ENCODE assay signal across 24 cellular contexts in genomic region chr17:15972497-15972951, GRCh38. TPM values are rescaled to one million over a fixed set of nuclear protein-coding genes. Genes with fewer than 3 reads are reported as not detected.
DNase-seq lines count a peak whose midpoint lies in the region; ATAC-seq, FAIRE-seq and TF ChIP-seq lines count a peak whose summit lies in the region.
"Had no signal": no experiment of that assay in that cellular context is flagged by ENCODE, and none has a peak within 500 bp of the region (broad histone marks: within the 10 kb centered on the region; RNA-seq: fewer than 3 reads in every experiment).

No MANE protein-coding gene starts in this region.

- intact Hi-C loops in K562 (cut with micrococcal nuclease) = no loop called here
- intact Hi-C loops in mucosa of descending colon (cut with DNase I, micrococcal nuclease) = no loop called here

- no peak overlapping the region for H3K4me3 Mint-ChIP-seq in H9
- H3K4me3 Mint-ChIP-seq: CD4-positive, alpha-beta T cell; GM23338 had no signal

- ATAC-seq in K562 (peak; percentile 63), mucosa of descending colon (peak; percentile 36)
- ATAC-seq: A549, GM23338, Right ventricle myocardium inferior had no signal

- no peak overlapping the region for H3K27ac Mint-ChIP-seq in H9
- H3K27ac Mint-ChIP-seq: CD4-positive, alpha-beta T cell; GM23338 had no signal

- H3K79me1 ChIP-seq in H9 (ENCODE audit: insufficient read depth, low read depth, low read length, poor library complexity, severe bottlenecking) = no peaks in the 10 kb centered on the region

- H4K8ac ChIP-seq in H9 (replicated peaks; ENCODE audit: insufficient read length, low read depth, low read length) = no peak overlapping the region

- no peak overlapping the region for H3K18ac ChIP-seq in H9 (ENCODE audit: insufficient read length, low read depth, low read length)

- no peak overlapping the region for H3T11ph ChIP-seq in H9 (ENCODE audit: low read length)

- H2BK20ac ChIP-seq in H9 (ENCODE audit: low read depth, low read length, poor library complexity, severe bottlenecking) = no peak overlapping the region

- no peak overlapping the region for H3K23ac ChIP-seq in H9 (ENCODE audit: insufficient read length, low read depth, low read length)

- no peak overlapping the region for H3K27ac ChIP-seq in HEK293 (ENCODE audit: extremely low read depth, low read depth, low read length)
- no peak overlapping the region; the same call in 1 of the 2 replicates for H3K27ac ChIP-seq in KMS-11
- no peak overlapping the region for H3K27ac ChIP-seq in K562 (ENCODE audit: extremely low read depth, low read depth, low read length)
- H3K27ac ChIP-seq in Peyer's patch = no peak overlapping the region
- H3K27ac ChIP-seq in H9 (ENCODE audit: insufficient read length, low read depth, low read length) = no peak overlapping the region
- H3K27ac ChIP-seq: A549; BLaER1 treated with 17β-estradiol and CSF1 and Interleukin-3, amounts not matched to agents 10 nM and 100 nM; SJCRH30 had no signal

- H3K4me1 Mint-ChIP-seq in H9 = peaks cover 33 to 37% of the 10 kb centered on the region in 2 experiments

- no peak overlapping the region for H2AK5ac ChIP-seq in H9 (ENCODE audit: insufficient read length, low read length)

- TF ChIP-seq EP300 in K562 (IDR thresholded peaks at IDR 0.05; ENCODE audit: low read length) = peak; percentile 29; the same call in 1 of the 2 replicates

- CTCF ChIA-PET in HEK293 (lab: Yijun Ruan, JAX) = no interaction called here
- CTCF ChIA-PET in K562 (lab: Yijun Ruan, JAX; ENCODE audit: low intra/inter-chr PET ratio) = no interaction called here

- no peaks in the 10 kb centered on the region for H3K9me1 ChIP-seq in K562 (ENCODE audit: control insufficient read depth, insufficient read depth, low read length)

- TF ChIP-seq CTCF in HEK293 (tag by site-specific recombination; IDR thresholded peaks at IDR 0.05) (no peak), KMS-11 (conservative IDR thresholded peaks at IDR 0.05; ENCODE audit: low read depth, low read length) (no peak), K562 (IDR thresholded peaks at IDR 0.05 in 2 of 3, conservative IDR thresholded peaks at IDR 0.05 in 1 of 3; ENCODE audit: insufficient read depth in 2 of 3, low read depth in 1 of 3, low read length in 3 of 3) (no peak), mucosa of descending colon (IDR thresholded peaks at IDR 0.05) (no peak), Peyer's patch (IDR thresholded peaks at IDR 0.05) (no peak), H9 (conservative IDR thresholded peaks at IDR 0.05) (no peak)

- no peak overlapping the region for H3K56ac ChIP-seq in H9 (ENCODE audit: insufficient read length, low read depth, low read length)

- H2AFZ ChIP-seq in KMS-11 (ENCODE audit: low read depth) = no peak overlapping the region
- no peak overlapping the region for H2AFZ ChIP-seq in K562 (ENCODE audit: low read depth, low read length)
- H2AFZ ChIP-seq in H9 (ENCODE audit: low read length) = no peak overlapping the region
- H2AFZ ChIP-seq: GM23338 had no signal

- no peak overlapping the region for H3K4ac ChIP-seq in H9 (ENCODE audit: low read depth, low read length)

- no peak overlapping the region for H4K91ac ChIP-seq in H9 (ENCODE audit: insufficient read length, low read depth, low read length)

- POLR2A ChIA-PET in HEK293 (lab: Yijun Ruan, JAX) (no interaction called here), K562 (lab: Yijun Ruan, JAX) (interaction anchor here (0.9 kb wide), 1 partner anchor 14 kb away, joined by 3 read pairs; no protein-coding TSS in a partner anchor)

- no peak overlapping the region for H4K5ac ChIP-seq in H9 (ENCODE audit: insufficient read length, low read depth, low read length)

- no peak overlapping the region for H2BK12ac ChIP-seq in H9 (ENCODE audit: insufficient read length, low read depth, low read length)

- peaks cover 5 to 19% (median 17%) of the 10 kb centered on the region in 3 experiments for H3K36me3 Mint-ChIP-seq in H9 (ENCODE audit: insufficient read depth in 1 of 3, low read depth in 3 of 3)

- FAIRE-seq in K562 (lab: Jason Lieb, UNC) = peak; percentile 78
- FAIRE-seq: A549, G401.6 had no signal

- no peaks in the 10 kb centered on the region for H4K20me1 ChIP-seq in KMS-11 (ENCODE audit: insufficient read depth)
- H4K20me1 ChIP-seq in K562 (replicated peaks; ENCODE audit: control insufficient read depth, insufficient read depth, low read length) = no peaks in the 10 kb centered on the region
- H4K20me1 ChIP-seq in H9 (ENCODE audit: control insufficient read depth, insufficient read depth, insufficient read length) = no peaks in the 10 kb centered on the region

- H3K79me2 ChIP-seq in KMS-11 (ENCODE audit: insufficient read depth, low read depth) = no peaks in the 10 kb centered on the region
- peaks cover 40% of the 10 kb centered on the region for H3K79me2 ChIP-seq in K562 (ENCODE audit: control insufficient read depth, insufficient read depth, low read length)
- H3K79me2 ChIP-seq in H9 (ENCODE audit: insufficient read depth, low read length) = no peaks in the 10 kb centered on the region

- H3K23me2 ChIP-seq in H9 (ENCODE audit: insufficient read length, low read depth, low read length, poor library complexity, severe bottlenecking) = no peaks in the 10 kb centered on the region

- TF ChIP-seq POLR2A in K562 (conservative IDR thresholded peaks at IDR 0.05) = no peak
- TF ChIP-seq POLR2A in Peyer's patch (IDR thresholded peaks at IDR 0.05) = no peak

- H3K4me2 ChIP-seq in KMS-11 (0 out of 2 replicates have a peak overlapping the region, but pooled peaks have one; percentile 9), K562 (ENCODE audit: insufficient read depth, low read length) (no peak overlapping the region), H9 (ENCODE audit: insufficient read depth, insufficient read length, low read length) (no peak overlapping the region)
- H3K4me2 ChIP-seq: A549; BLaER1 treated with 17β-estradiol and CSF1 and Interleukin-3, amounts not matched to agents 10 nM and 100 nM; GM23338 had no signal

- H3K9ac ChIP-seq in KMS-11 (no peak overlapping the region), K562 (ENCODE audit: insufficient read depth in 1 of 2, low read depth in 2 of 2, low read length in 2 of 2) (no peak overlapping the region), H9 (ENCODE audit: extremely low read depth, insufficient read length, low read length) (no peak overlapping the region)
- H3K9ac ChIP-seq: BLaER1 treated with 17β-estradiol and CSF1 and Interleukin-3, amounts not matched to agents 10 nM and 100 nM had no signal

- BruUV-seq in K562 (replicated peaks; lab: Mats Ljungman, UMichigan) = no TSS peak

- no peak overlapping the region for H2BK5ac ChIP-seq in H9 (ENCODE audit: insufficient read length, low read length)

- H3K14ac ChIP-seq in H9 (ENCODE audit: insufficient read depth, low read length) = no peak overlapping the region

- in situ Hi-C loops in K562 (cut with MboI) = loop anchor here (25.0 kb wide), 1 partner anchor 710 kb away; the partner anchor contains the start of gene PMP22

- no peaks in the 10 kb centered on the region for H3K4me1 ChIP-seq in HEK293 (ENCODE audit: control insufficient read depth, insufficient read depth, low read length)
- H3K4me1 ChIP-seq in KMS-11 (ENCODE audit: low read depth, poor library complexity, severe bottlenecking) = peaks cover 14% of the 10 kb centered on the region
- peaks cover 14 to 34% of the 10 kb centered on the region in 2 experiments for H3K4me1 ChIP-seq in K562 (replicated peaks in 1 of 2; ENCODE audit: control insufficient read depth in 2 of 2, insufficient read depth in 2 of 2, low read length in 2 of 2)
- H3K4me1 ChIP-seq in mucosa of descending colon (ENCODE audit: low read depth) = no peaks in the 10 kb centered on the region
- peaks cover 0 to 3% (median 0%) of the 10 kb centered on the region in 4 donors for H3K4me1 ChIP-seq in Peyer's patch
- peaks cover under 1% of the 10 kb centered on the region; the same call in 1 of the 2 replicates for H3K4me1 ChIP-seq in H9 (ENCODE audit: insufficient read depth, low read length)
- H3K4me1 ChIP-seq: A549, Caco-2 had no signal

- WGBS in K562 (ENCODE audit: insufficient coverage, low coverage, missing lambda C conversion rate) = 3% methylated on average over 4 of the region's 4 CpGs
- no CpG with 5 or more reads among the region's 4 CpGs for WGBS in H9 (ENCODE audit: extremely low coverage, insufficient read length, low lambda C conversion rate)

- H2BK15ac ChIP-seq in H9 (ENCODE audit: low read depth, low read length) = no peak overlapping the region

- H3K9me3 Mint-ChIP-seq in H9 = no peaks in the 10 kb centered on the region
- H3K9me3 Mint-ChIP-seq: CD4-positive, alpha-beta T cell; GM23338 had no signal

- no peak overlapping the region for H2BK120ac ChIP-seq in H9 (ENCODE audit: low read depth, low read length, poor library complexity, severe bottlenecking)

- TF ChIP-seq RAD21 in K562 (CRISPR knock-in tag; conservative IDR thresholded peaks at IDR 0.05 in 1 of 2, IDR thresholded peaks at IDR 0.05 in 1 of 2) = no peak

- peak in 1 of 4 experiments; percentile 29 for DNase-seq in K562 (ENCODE audit: extremely low read depth in 1 of 4, low spot score in 3 of 4)
- DNase-seq in mucosa of descending colon = no peak
- DNase-seq in SW 1271 (lab: John Stamatoyannopoulos, UW) = no peak
- no peak for DNase-seq in Peyer's patch
- no peak for DNase-seq in H9
- DNase-seq: AML-193; Caco-2; CD4-positive, alpha-beta T cell; Kasumi-1; NCI-H1417; NCI-H1694; NCI-H2081; NCI-H2227 treated with DMSO at 0.1 percent for 48 hours; NCI-H526 treated with DMSO at 0.1 percent for 48 hours had no signal

- no peaks in the 10 kb centered on the region; the same call in 1 of the 2 replicates for H3K27me3 Mint-ChIP-seq in H9 (ENCODE audit: low read depth)
- H3K27me3 Mint-ChIP-seq: CD4-positive, alpha-beta T cell had no signal

- H3K9me3 ChIP-seq in HEK293 (ENCODE audit: control insufficient read depth, insufficient read depth, low read depth, low read length) = no peaks in the 10 kb centered on the region
- no peaks in the 10 kb centered on the region for H3K9me3 ChIP-seq in K562 (replicated peaks; ENCODE audit: control insufficient read depth, insufficient read depth, low read depth, low read length)
- H3K9me3 ChIP-seq in mucosa of descending colon = no peaks in the 10 kb centered on the region
- no peaks in the 10 kb centered on the region for H3K9me3 ChIP-seq in Peyer's patch
- H3K9me3 ChIP-seq in H9 (ENCODE audit: control insufficient read depth, low read depth, low read length) = no peaks in the 10 kb centered on the region
- H3K9me3 ChIP-seq: A549; BLaER1 treated with 17β-estradiol and CSF1 and Interleukin-3, amounts not matched to agents 10 nM and 100 nM; Caco-2; HAP-1; SJCRH30 had no signal

- no peak overlapping the region for H3K4me3 ChIP-seq in HEK293 (ENCODE audit: low read depth, low read length)
- no peak overlapping the region for H3K4me3 ChIP-seq in KMS-11 (IDR thresholded peaks at IDR 0.05; ENCODE audit: insufficient read depth, low read depth, low read length)
- H3K4me3 ChIP-seq in K562 = no peak overlapping the region
- H3K4me3 ChIP-seq in mucosa of descending colon = no peak overlapping the region
- H3K4me3 ChIP-seq in Peyer's patch = no peak overlapping the region
- H3K4me3 ChIP-seq: A549; BLaER1 treated with 17β-estradiol and CSF1 and Interleukin-3, amounts not matched to agents 10 nM and 100 nM; GM23338; HAP-1; SJCRH30 had no signal

- no peaks in the 10 kb centered on the region for H3K27me3 ChIP-seq in KMS-11 (ENCODE audit: insufficient read depth, low read depth)
- H3K27me3 ChIP-seq in K562 (ENCODE audit: control insufficient read depth in 2 of 2, insufficient read depth in 2 of 2, low read length in 2 of 2) = no peaks in the 10 kb centered on the region
- H3K27me3 ChIP-seq in Peyer's patch = no peaks in the 10 kb centered on the region
- H3K27me3 ChIP-seq in H9 (ENCODE audit: insufficient read depth, low read length) = no peaks in the 10 kb centered on the region
- H3K27me3 ChIP-seq: BLaER1 treated with 17β-estradiol and CSF1 and Interleukin-3, amounts not matched to agents 10 nM and 100 nM; SJCRH30 had no signal

- H3K36me3 ChIP-seq in HEK293 (ENCODE audit: control insufficient read depth in 2 of 2, insufficient read depth in 1 of 2, low read length in 2 of 2) (peaks cover 3 to 24% of the 10 kb centered on the region in 2 experiments), KMS-11 (ENCODE audit: insufficient read depth) (no peaks in the 10 kb centered on the region), K562 (ENCODE audit: control insufficient read depth, insufficient read depth, low read length) (peaks cover 27% of the 10 kb centered on the region; the same call in 2 of the 3 replicates), mucosa of descending colon (ENCODE audit: low read depth) (no peaks in the 10 kb centered on the region), Peyer's patch (peaks cover 0 to 21% (median 0%) of the 10 kb centered on the region in 3 donors)

RNA-seq across cellular contexts. Expression of gene ZSWIM7, which starts 27.0 kb away (rescaled TPM):
- total RNA-seq in K562 (2011; cell fraction: chromatin; rRNA removed; ENCODE audit: low replicate concordance) = 7.0 and 12.4 TPM in 2 replicates
- total RNA-seq in K562 (2011; cell fraction: nucleolus; rRNA removed) = 3.3 and 4.0 TPM in 2 replicates
- 4.5 and 7.0 TPM in 2 replicates for total RNA-seq in K562 (2011; cell fraction: nucleoplasm; rRNA removed)
- total RNA-seq in K562 (2014; rRNA removed) (15.1 and 15.3 TPM in 2 replicates), K562 (2014; rRNA removed; fragmentation: Illumina TruSeq; extraction: Trizol) (9.8 and 11.0 TPM in 2 replicates), K562 (2015; rRNA removed; fragmentation: Illumina TruSeq; extraction: Trizol) (7.9 and 9.5 TPM in 2 replicates), K562 (2021) (6.8 and 9.0 TPM in 2 replicates), mucosa of descending colon (10 to 100 TPM; 17.3 to 32.1 (median 26.0) TPM), Peyer's patch (10 to 100 TPM in 3 of 4 donors, 1 to 10 TPM in 1; 7.7 to 21.5 (median 12.9) TPM), H9 (2021) (35.8 and 37.8 TPM in 2 replicates)
- polyA plus RNA-seq in K562 (2011; rRNA removed) (17.2 and 18.7 TPM in 2 replicates), K562 (2014; fragmentation: Illumina TruSeq; extraction: Trizol) (7.4 and 10.0 TPM in 2 replicates), K562 (2014; fragmentation: Nextera tagmentation; extraction: Ambion mirVana) (1 to 10 TPM; 5.9 to 8.0 TPM), K562 (2014; rRNA removed) (15.5 and 22.7 TPM in 2 replicates)
- polyA plus RNA-seq in K562 (2011; cell fraction: cytosol; rRNA removed) = 12.4 and 15.1 TPM in 2 replicates
- polyA plus RNA-seq in K562 (2011; cell fraction: nucleus; rRNA removed) = 12.1 and 12.3 TPM in 2 replicates
- 10.6 and 12.0 TPM in 2 replicates for polyA plus RNA-seq in K562 (2012)
- polyA minus RNA-seq in K562 (2011; rRNA and poly(A)+ RNA removed) = 8.1 and 10.3 TPM in 2 replicates
- 3.0 and 4.1 TPM in 2 replicates for polyA minus RNA-seq in K562 (2011; cell fraction: cytosol; rRNA and poly(A)+ RNA removed)
- 1.9 and 3.2 TPM in 2 replicates for polyA minus RNA-seq in K562 (2011; cell fraction: nucleus; rRNA and poly(A)+ RNA removed)

RNA-seq across cellular contexts. Expression of gene TTC19, which starts 27.1 kb away (rescaled TPM):
- total RNA-seq in K562 (2011; cell fraction: chromatin; rRNA removed; ENCODE audit: low replicate concordance) = 24.1 and 46.0 TPM in 2 replicates
- total RNA-seq in K562 (2011; cell fraction: nucleolus; rRNA removed) = 21.0 and 27.5 TPM in 2 replicates
- total RNA-seq in K562 (2011; cell fraction: nucleoplasm; rRNA removed) = 32.6 and 47.8 TPM in 2 replicates
- 42.0 and 60.8 TPM in 2 replicates for total RNA-seq in K562 (2014; rRNA removed)
- 26.5 and 30.1 TPM in 2 replicates for total RNA-seq in K562 (2014; rRNA removed; fragmentation: Illumina TruSeq; extraction: Trizol)
- total RNA-seq in K562 (2015; rRNA removed; fragmentation: Illumina TruSeq; extraction: Trizol) = 19.1 and 20.3 TPM in 2 replicates
- 23.8 and 25.6 TPM in 2 replicates for total RNA-seq in K562 (2021)
- 6.3 and 8.1 TPM in 2 replicates for polyA plus RNA-seq in K562 (2011; rRNA removed)
- 5.9 and 11.5 TPM in 2 replicates for polyA plus RNA-seq in K562 (2011; cell fraction: cytosol; rRNA removed)
- polyA plus RNA-seq in K562 (2011; cell fraction: nucleus; rRNA removed) = 10.5 and 11.8 TPM in 2 replicates
- polyA plus RNA-seq in K562 (2012) = 19.6 and 25.0 TPM in 2 replicates
- polyA plus RNA-seq in K562 (2014; fragmentation: Illumina TruSeq; extraction: Trizol) = 24.6 and 27.6 TPM in 2 replicates
- polyA plus RNA-seq in K562 (2014; fragmentation: Nextera tagmentation; extraction: Ambion mirVana) = 10 to 100 TPM in 1 of 2 experiments, 1 to 10 TPM in 1; 8.9 to 10.5 TPM
- 16.1 and 25.3 TPM in 2 replicates for polyA plus RNA-seq in K562 (2014; rRNA removed)
- polyA minus RNA-seq in K562 (2011; rRNA and poly(A)+ RNA removed) = 11.0 and 13.2 TPM in 2 replicates
- 12.8 and 13.1 TPM in 2 replicates for polyA minus RNA-seq in K562 (2011; cell fraction: cytosol; rRNA and poly(A)+ RNA removed)
- 22.3 and 23.7 TPM in 2 replicates for polyA minus RNA-seq in K562 (2011; cell fraction: nucleus; rRNA and poly(A)+ RNA removed)
- 10 to 100 TPM; 32.5 to 52.2 (median 41.9) TPM for total RNA-seq in mucosa of descending colon
- total RNA-seq in Peyer's patch = 100 to 1,000 TPM in 1 of 4 donors, 10 to 100 TPM in 3; 75.1 to 130 (median 92.0) TPM
- total RNA-seq in H9 (2021) = 59.5 and 64.3 TPM in 2 replicates

RNA-seq across cellular contexts. Expression of gene ADORA2B, which starts 27.6 kb away (rescaled TPM):
- 21.3 and 28.9 TPM in 2 replicates for total RNA-seq in K562 (2011; cell fraction: chromatin; rRNA removed; ENCODE audit: low replicate concordance)
- total RNA-seq in K562 (2011; cell fraction: nucleolus; rRNA removed) = 24.9 and 28.0 TPM in 2 replicates
- 20.6 and 25.3 TPM in 2 replicates for total RNA-seq in K562 (2011; cell fraction: nucleoplasm; rRNA removed)
- total RNA-seq in K562 (2014; rRNA removed) (10.5 and 15.7 TPM in 2 replicates), K562 (2014; rRNA removed; fragmentation: Illumina TruSeq; extraction: Trizol) (9.4 and 10.8 TPM in 2 replicates), K562 (2015; rRNA removed; fragmentation: Illumina TruSeq; extraction: Trizol) (7.9 and 9.0 TPM in 2 replicates), K562 (2021) (10.7 and 12.2 TPM in 2 replicates), mucosa of descending colon (10 to 100 TPM; 11.9 to 32.9 (median 24.4) TPM), Peyer's patch (10 to 100 TPM in 2 of 4 donors, 1 to 10 TPM in 2; 7.2 to 16.5 (median 11.6) TPM), H9 (2021) (3.1 and 3.2 TPM in 2 replicates)
- polyA plus RNA-seq in K562 (2011; rRNA removed) (13.7 and 16.6 TPM in 2 replicates), K562 (2014; fragmentation: Illumina TruSeq; extraction: Trizol) (9.2 and 10.5 TPM in 2 replicates), K562 (2014; fragmentation: Nextera tagmentation; extraction: Ambion mirVana) (1 to 10 TPM; 6.4 to 9.2 TPM), K562 (2014; rRNA removed) (12.7 and 13.7 TPM in 2 replicates)
- 18.2 and 33.7 TPM in 2 replicates for polyA plus RNA-seq in K562 (2011; cell fraction: cytosol; rRNA removed)
- polyA plus RNA-seq in K562 (2011; cell fraction: nucleus; rRNA removed) = 7.3 and 8.3 TPM in 2 replicates
- polyA plus RNA-seq in K562 (2012) = 7.2 and 8.8 TPM in 2 replicates
- 12.5 and 14.5 TPM in 2 replicates for polyA minus RNA-seq in K562 (2011; rRNA and poly(A)+ RNA removed)
- polyA minus RNA-seq in K562 (2011; cell fraction: cytosol; rRNA and poly(A)+ RNA removed) = 8.0 and 10.0 TPM in 2 replicates
- polyA minus RNA-seq in K562 (2011; cell fraction: nucleus; rRNA and poly(A)+ RNA removed) = 5.8 and 9.1 TPM in 2 replicates
- total RNA-seq: CD4-positive, alpha-beta T cell; OCI-LY7 had no signal

Comparison
In these comparisons a context has a peak if more than half of its experiments do, and no peak if none do; other contexts are left out.
1. Of the 44 proteins assayed by ChIP-seq in both K562 and HEK293: peak only in K562: PRDM10; only in HEK293: TRIM28; in both: none; in neither: 42.